In the genomic region with DNA sequence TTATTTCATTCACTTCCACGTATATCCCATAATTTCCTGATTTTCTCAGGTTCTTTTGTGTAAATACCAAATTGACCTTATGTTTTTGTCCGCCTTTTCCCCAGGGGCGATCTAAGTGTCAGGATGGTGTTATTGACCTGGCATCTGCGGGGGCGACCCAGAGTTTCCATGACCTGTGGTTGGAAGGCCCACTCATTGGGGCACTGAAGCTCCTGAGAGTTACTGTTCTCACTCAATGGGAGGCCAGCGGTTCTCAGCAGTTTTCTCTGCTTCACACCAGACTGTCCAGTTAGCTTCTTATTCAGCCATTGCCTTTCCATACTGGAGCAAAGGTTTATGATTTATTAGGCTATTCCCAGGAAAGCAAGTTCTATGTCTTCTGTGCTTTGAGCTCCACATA, we compare ENCODE assay signal across 20 cellular contexts.
"Had no signal": no experiment of that assay in that cellular context is flagged by ENCODE, and none has a peak within 500 bp of the region (broad histone marks: within the 10 kb centered on the region; RNA-seq: fewer than 3 reads in every experiment).

No MANE protein-coding gene starts in this region.

- ATAC-seq: left colon, left ventricle myocardium superior, lower lobe of right lung, natural killer cell, sciatic nerve had no signal

- H3K36me3 ChIP-seq: esophagus muscularis mucosa, lower lobe of right lung, prostate gland, right atrium auricular region, stomach, thyroid gland had no signal

- H3K27me3 ChIP-seq: esophagus muscularis mucosa, right atrium auricular region, stomach, thyroid gland had no signal

- H3K9me3 ChIP-seq: esophagus muscularis mucosa, lower lobe of right lung, prostate gland, right atrium auricular region, stomach, thyroid gland had no signal

- H3K9me3 Mint-ChIP-seq: neural crest cell, type B pancreatic cell had no signal

- H3K4me3 ChIP-seq: esophagus muscularis mucosa, lower lobe of right lung, prostate gland, right atrium auricular region, stomach, thyroid gland had no signal

- H3K27me3 Mint-ChIP-seq: stimulated activated memory B cell treated with anti-CD40 and anti-IgM and Interleukin-4, amounts not matched to agents 10 μg/mL and 1 μg/mL and 100 μg/mL, for 72 hours; type B pancreatic cell had no signal

- H3K36me3 Mint-ChIP-seq: natural killer cell; stimulated activated memory B cell treated with anti-CD40 and anti-IgM and Interleukin-4, amounts not matched to agents 10 μg/mL and 1 μg/mL and 100 μg/mL, for 72 hours; type B pancreatic cell had no signal

- H3K27ac ChIP-seq: esophagus muscularis mucosa, lower lobe of right lung, prostate gland, right atrium auricular region, stomach, thyroid gland had no signal

- H3K4me1 ChIP-seq: esophagus muscularis mucosa, lower lobe of right lung, prostate gland, right atrium auricular region, stomach, thyroid gland had no signal

- H3K27ac Mint-ChIP-seq: endodermal cell; stimulated activated memory B cell treated with anti-CD40 and anti-IgM and Interleukin-4, amounts not matched to agents 10 μg/mL and 1 μg/mL and 100 μg/mL, for 72 hours; type B pancreatic cell had no signal

- H3K4me3 Mint-ChIP-seq: endodermal cell; immature natural killer cell; natural killer cell; neural crest cell; stimulated activated memory B cell treated with anti-CD40 and anti-IgM and Interleukin-4, amounts not matched to agents 10 μg/mL and 1 μg/mL and 100 μg/mL, for 72 hours; type B pancreatic cell had no signal

- DNase-seq: effector CD8-positive, alpha-beta T cell; endodermal cell; hypothalamus; immature natural killer cell; islet precursor cell; kidney glomerular epithelial cell; left colon; left ventricle myocardium superior; lower lobe of right lung; natural killer cell; stimulated activated CD4-positive, alpha-beta T cell treated with anti-CD3 and anti-CD28 coated beads, Interleukin-4, amount 100 ng/mL, for 4 hours; stomach; thyroid gland had no signal
